9 cellular contexts compared by ENCODE assay signal in genomic region chr3:14352002-14352627, GRCh38. TPM values are rescaled to one million over a fixed set of nuclear protein-coding genes. Genes with fewer than 3 reads are reported as not detected.
DNase-seq lines count a peak whose midpoint lies in the region; ATAC-seq and TF ChIP-seq lines count a peak whose summit lies in the region.
"Had no signal": no experiment of that assay in that cellular context is flagged by ENCODE, and none has a peak within 500 bp of the region (broad histone marks: within the 10 kb centered on the region; RNA-seq: fewer than 3 reads in every experiment).

No MANE protein-coding gene starts in this region.

- 70 to 92% (median 85%) methylated on average over 12 to 13 of the region's 13 CpGs for WGBS in spleen, 5 donors

- peak; percentile 9 for TF ChIP-seq POLR2A in NB4 (IDR thresholded peaks at IDR 0.05; ENCODE audit: extremely low read depth, insufficient read length)
- TF ChIP-seq POLR2A in spleen (IDR thresholded peaks at IDR 0.05) = no peak

- peak; percentile 40 for ATAC-seq in GM18520 (IDR thresholded peaks at IDR 0.05; ENCODE audit: unreplicated experiment)
- no peak for ATAC-seq in HG03342 (IDR thresholded peaks at IDR 0.05; ENCODE audit: unreplicated experiment)
- no peak for ATAC-seq in natural killer cell treated with Interleukin-12 subunit alpha and Interleukin-12 subunit beta and Interleukin-15 and Interleukin-18, amount 100 ng/mL, for 72 hours

- TF ChIP-seq CTCF in NB4 (IDR thresholded peaks at IDR 0.05; ENCODE audit: low read depth, low read length) = no peak
- TF ChIP-seq CTCF in dorsolateral prefrontal cortex (IDR thresholded peaks at IDR 0.05 in 54 of 56, conservative IDR thresholded peaks at IDR 0.05 in 2 of 56; ENCODE audit: low read depth in 1 of 56, partially characterized antibody in 56 of 56) = no peak
- no peak for TF ChIP-seq CTCF in CD14-positive monocyte (IDR thresholded peaks at IDR 0.05)
- TF ChIP-seq CTCF in spleen (IDR thresholded peaks at IDR 0.05 in 8 of 11, conservative IDR thresholded peaks at IDR 0.05 in 3 of 11) = no peak

- H3K9me3 ChIP-seq in spleen = no peaks in the 10 kb centered on the region

- H3K4me3 Mint-ChIP-seq in natural killer cell treated with Interleukin-12 subunit alpha and Interleukin-12 subunit beta and Interleukin-15 and Interleukin-18, amount 100 ng/mL, for 72 hours = no peak overlapping the region
- no peak overlapping the region for H3K4me3 Mint-ChIP-seq in CD14-positive monocyte

- no peaks in the 10 kb centered on the region for H3K36me3 Mint-ChIP-seq in natural killer cell treated with Interleukin-12 subunit alpha and Interleukin-12 subunit beta and Interleukin-15 and Interleukin-18, amount 100 ng/mL, for 72 hours
- H3K36me3 Mint-ChIP-seq in CD14-positive monocyte = no peaks in the 10 kb centered on the region

- intact Hi-C loops in dorsolateral prefrontal cortex (cut with DNase I) (no loop called here), CD14-positive monocyte (cut with micrococcal nuclease) (no loop called here), spleen (cut with DNase I; ENCODE audit: low total_unique reads) (no loop called here)

- peak; percentile 44 for DNase-seq in ACHN
- DNase-seq in NB4 (ENCODE audit: low read depth) = peak; percentile 70
- peak in 9 of 10 donors; percentile 41 to 87 (median 67) for DNase-seq in dorsolateral prefrontal cortex
- DNase-seq in natural killer cell treated with Interleukin-12 subunit alpha and Interleukin-12 subunit beta and Interleukin-15 and Interleukin-18, amount 100 ng/mL, for 72 hours (ENCODE audit: low spot score) = no peak
- DNase-seq in CD14-positive monocyte (ENCODE audit: low spot score) = no peak
- no peak for DNase-seq in spleen
- DNase-seq: foreskin melanocyte had no signal

- peak overlapping the region in 2 of 59 donors; percentile 51 to 63 for H3K27ac ChIP-seq in dorsolateral prefrontal cortex
- no peak overlapping the region for H3K27ac ChIP-seq in spleen

- H3K4me1 Mint-ChIP-seq in natural killer cell treated with Interleukin-12 subunit alpha and Interleukin-12 subunit beta and Interleukin-15 and Interleukin-18, amount 100 ng/mL, for 72 hours (ENCODE audit: low read depth in 2 of 2) = no peaks in the 10 kb centered on the region
- peaks cover 2% of the 10 kb centered on the region for H3K4me1 Mint-ChIP-seq in CD14-positive monocyte

- no peak overlapping the region for H3K27ac Mint-ChIP-seq in natural killer cell treated with Interleukin-12 subunit alpha and Interleukin-12 subunit beta and Interleukin-15 and Interleukin-18, amount 100 ng/mL, for 72 hours
- no peak overlapping the region for H3K27ac Mint-ChIP-seq in CD14-positive monocyte

- in situ Hi-C loops in ACHN (cut with HindIII; ENCODE audit: low pct_ligation_motif_present, low pct_unique_long_range_greater_than_20kb, low sequenced_read_pairs) = no loop called here

- peaks cover 6 to 8% of the 10 kb centered on the region in 2 donors for H3K27me3 Mint-ChIP-seq in natural killer cell treated with Interleukin-12 subunit alpha and Interleukin-12 subunit beta and Interleukin-15 and Interleukin-18, amount 100 ng/mL, for 72 hours
- H3K27me3 Mint-ChIP-seq in CD14-positive monocyte (ENCODE audit: low read depth in 3 of 3) = peaks cover 0 to 6% (median 5%) of the 10 kb centered on the region in 3 donors

- H3K4me3 ChIP-seq in NB4 (ENCODE audit: low read depth, low read length) = no peak overlapping the region
- H3K4me3 ChIP-seq in dorsolateral prefrontal cortex = no peak overlapping the region
- H3K4me3 ChIP-seq in spleen = no peak overlapping the region

- H3K36me3 ChIP-seq in spleen = no peaks in the 10 kb centered on the region

- no peaks in the 10 kb centered on the region for H3K4me1 ChIP-seq in spleen

- peaks cover 0 to under 1% (median 0%) of the 10 kb centered on the region in 45 donors for H3K27me3 ChIP-seq in dorsolateral prefrontal cortex
- no peaks in the 10 kb centered on the region for H3K27me3 ChIP-seq in spleen (replicated peaks in 1 of 7)

- H3K9me3 Mint-ChIP-seq in natural killer cell treated with Interleukin-12 subunit alpha and Interleukin-12 subunit beta and Interleukin-15 and Interleukin-18, amount 100 ng/mL, for 72 hours = no peaks in the 10 kb centered on the region
- H3K9me3 Mint-ChIP-seq in CD14-positive monocyte = peaks cover 0 to 5% (median 2%) of the 10 kb centered on the region in 7 donors

RNA-seq across cellular contexts. Expression of gene SLC6A6, which starts 50.3 kb away (rescaled TPM):
- 10 to 100 TPM; 17.9 to 78.1 (median 30.7) TPM for total RNA-seq in dorsolateral prefrontal cortex
- total RNA-seq in natural killer cell treated with Interleukin-12 subunit alpha and Interleukin-12 subunit beta and Interleukin-15 and Interleukin-18, amount 100 ng/mL, for 72 hours = 10 to 100 TPM; 20.4 to 56.7 TPM
- polyA plus RNA-seq in CD14-positive monocyte = 10 to 100 TPM; 18.4 to 24.5 TPM
- total RNA-seq in spleen = 100 to 1,000 TPM in 6 of 7 donors, 10 to 100 TPM in 1; 75.4 to 150 (median 128) TPM
- polyA plus RNA-seq in spleen = 10 to 100 TPM in 1 of 3 donors, 1 to 10 TPM in 2; 3.4 to 14.2 (median 3.9) TPM

Comparison
In these comparisons a context has a peak if more than half of its experiments do, and no peak if none do; other contexts are left out.
1. DNase-seq: peak in ACHN (single experiment), NB4 (single experiment) and dorsolateral prefrontal cortex (9 of 10); none in natural killer cell treated with Interleukin-12 subunit alpha and Interleukin-12 subunit beta and Interleukin-15 and Interleukin-18, amount 100 ng/mL, for 72 hours (single experiment), CD14-positive monocyte (single experiment) and spleen (single experiment).